2 cellular contexts compared by ENCODE assay signal in genomic region chr3:16496008-16496407, GRCh38.
TF ChIP-seq lines count a peak whose summit lies in the region.

No MANE protein-coding gene starts in this region.

TF ChIP-seq in SK-N-SH, 30 proteins besides CTCF, POLR2A, EP300 and RAD21 (continued from another document):
- TF ChIP-seq REST (IDR thresholded peaks at IDR 0.05; ENCODE audit: low read depth, low read length): no peak
- no peak for TF ChIP-seq GABPA (IDR thresholded peaks at IDR 0.05; ENCODE audit: low read depth)
- TF ChIP-seq FOXJ3 (CRISPR knock-in tag; IDR thresholded peaks at IDR 0.05): no peak
- no peak for TF ChIP-seq IRF3 (IDR thresholded peaks at IDR 0.05; ENCODE audit: low read depth, low read length)
- TF ChIP-seq SMC3 (IDR thresholded peaks at IDR 0.05; ENCODE audit: low read depth, low read length): no peak
- no peak for TF ChIP-seq CHD2 (IDR thresholded peaks at IDR 0.05; ENCODE audit: low read length, partially characterized antibody)
- no peak for TF ChIP-seq MAX (IDR thresholded peaks at IDR 0.05; ENCODE audit: low read depth)
- no peak for TF ChIP-seq FOSL2 (IDR thresholded peaks at IDR 0.05; ENCODE audit: borderline replicate concordance, low read depth)
- no peak for TF ChIP-seq POLR2AphosphoS5 (IDR thresholded peaks at IDR 0.05; ENCODE audit: low read depth, low read length)
- TF ChIP-seq TCF12 (IDR thresholded peaks at IDR 0.05): no peak

TF ChIP-seq in SK-N-SH treated with all-trans-retinoic acid at 6 μM for 48 hours, 23 proteins besides CTCF, POLR2A, EP300 and RAD21 (continued from another document):
- no peak for TF ChIP-seq PATZ1 (CRISPR knock-in tag; IDR thresholded peaks at IDR 0.05; ENCODE audit: borderline replicate concordance)
- no peak for TF ChIP-seq TCF4 (CRISPR knock-in tag; IDR thresholded peaks at IDR 0.05; ENCODE audit: borderline replicate concordance)
- no peak for TF ChIP-seq SNAI2 (CRISPR knock-in tag; IDR thresholded peaks at IDR 0.05)
- no peak for TF ChIP-seq GLIS3 (CRISPR knock-in tag; IDR thresholded peaks at IDR 0.05)
- no peak for TF ChIP-seq BACH2 (CRISPR knock-in tag; IDR thresholded peaks at IDR 0.05; ENCODE audit: borderline replicate concordance)
- no peak for TF ChIP-seq ISL1 (CRISPR knock-in tag; IDR thresholded peaks at IDR 0.05)
- TF ChIP-seq TOX (CRISPR knock-in tag; IDR thresholded peaks at IDR 0.05; ENCODE audit: borderline replicate concordance): no peak
- TF ChIP-seq ZFP3 (CRISPR knock-in tag; IDR thresholded peaks at IDR 0.05): no peak
- no peak for TF ChIP-seq ZC3H10 (CRISPR knock-in tag; IDR thresholded peaks at IDR 0.05)
- TF ChIP-seq ZNF70 (CRISPR knock-in tag; IDR thresholded peaks at IDR 0.05): no peak
- no peak for TF ChIP-seq CSDC2 (CRISPR knock-in tag; IDR thresholded peaks at IDR 0.05)
